25 cellular contexts compared by ENCODE assay signal in the genomic region with DNA sequence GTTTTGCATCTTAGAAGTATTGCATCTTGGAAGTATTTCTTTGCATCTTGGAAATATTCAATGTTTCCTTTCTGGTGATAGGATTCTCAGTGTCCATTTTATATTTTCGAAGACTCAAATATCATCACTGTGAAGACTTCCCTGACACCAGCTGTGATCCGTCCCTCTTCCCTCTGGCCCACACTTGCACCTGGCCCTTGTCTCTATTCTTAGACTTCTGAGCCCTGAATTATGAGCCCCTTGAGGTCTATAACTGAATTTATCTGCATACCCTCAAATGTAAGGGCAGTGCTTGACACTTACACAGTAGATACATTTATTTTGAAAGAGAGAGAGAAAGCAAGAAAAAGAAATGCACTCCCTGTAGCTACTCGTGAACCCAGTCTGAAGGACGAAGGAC.
DNase-seq lines count a peak whose midpoint lies in the region; ATAC-seq and TF ChIP-seq lines count a peak whose summit lies in the region.
"Had no signal": no experiment of that assay in that cellular context is flagged by ENCODE, and none has a peak within 500 bp of the region (broad histone marks: within the 10 kb centered on the region; RNA-seq: fewer than 3 reads in every experiment).

No MANE protein-coding gene starts in this region.

- ATAC-seq in gastroesophageal sphincter (no peak), HG03108 (IDR thresholded peaks at IDR 0.05; ENCODE audit: unreplicated experiment) (no peak), GM18498 (IDR thresholded peaks at IDR 0.05; ENCODE audit: unreplicated experiment) (no peak), HG02610 (IDR thresholded peaks at IDR 0.05; ENCODE audit: unreplicated experiment) (no peak), GM21576 (IDR thresholded peaks at IDR 0.05; ENCODE audit: unreplicated experiment) (no peak)
- ATAC-seq in stimulated activated memory B cell treated with anti-CD40 and anti-IgM and Interleukin-4, amounts not matched to agents 10 μg/mL and 1 μg/mL and 100 μg/mL, for 72 hours, result no peak
- ATAC-seq: HCT116, HepG2 had no signal

- H3K4me1 ChIP-seq in BLaER1 (peaks cover 35% of the 10 kb centered on the region), gastroesophageal sphincter (peaks cover 0 to 65% (median 0%) of the 10 kb centered on the region in 3 donors)

- no peak for TF ChIP-seq POLR2A in gastroesophageal sphincter (IDR thresholded peaks at IDR 0.05)

- peak overlapping the region; percentile 32 for H3K27ac Mint-ChIP-seq in stimulated activated memory B cell treated with anti-CD40 and anti-IgM and Interleukin-4, amounts not matched to agents 10 μg/mL and 1 μg/mL and 100 μg/mL, for 72 hours

- 72 to 78% methylated on average over 4 of the region's 4 CpGs for WGBS in gastroesophageal sphincter (ENCODE audit: low coverage in 1 of 2), 2 donors

- no peaks in the 10 kb centered on the region for H3K36me3 ChIP-seq in BLaER1
- H3K36me3 ChIP-seq in gastroesophageal sphincter, result no peaks in the 10 kb centered on the region

- peaks cover 7% of the 10 kb centered on the region for H3K36me3 Mint-ChIP-seq in stimulated activated memory B cell treated with anti-CD40 and anti-IgM and Interleukin-4, amounts not matched to agents 10 μg/mL and 1 μg/mL and 100 μg/mL, for 72 hours

- H3K4me1 Mint-ChIP-seq in stimulated activated memory B cell treated with anti-CD40 and anti-IgM and Interleukin-4, amounts not matched to agents 10 μg/mL and 1 μg/mL and 100 μg/mL, for 72 hours, result peaks cover 17% of the 10 kb centered on the region

- no peak overlapping the region for H3K4me3 Mint-ChIP-seq in stimulated activated memory B cell treated with anti-CD40 and anti-IgM and Interleukin-4, amounts not matched to agents 10 μg/mL and 1 μg/mL and 100 μg/mL, for 72 hours

- H3K9ac ChIP-seq in BLaER1, result 0 out of 2 replicates have a peak overlapping the region, but pooled peaks have one; percentile 42

- peaks cover 4% of the 10 kb centered on the region for H3K9me3 ChIP-seq in BLaER1
- no peaks in the 10 kb centered on the region for H3K9me3 ChIP-seq in gastroesophageal sphincter

- H4K20me1 ChIP-seq in BLaER1, result no peaks in the 10 kb centered on the region

- H3K27ac ChIP-seq in BLaER1, result peak overlapping the region; percentile 53
- peak overlapping the region in 3 of 4 donors; percentile 25 to 75 (median 68) for H3K27ac ChIP-seq in gastroesophageal sphincter
- H3K27ac ChIP-seq: C4-2B, SK-N-MC had no signal

- no peak for TF ChIP-seq EP300 in gastroesophageal sphincter (IDR thresholded peaks at IDR 0.05)

- no peaks in the 10 kb centered on the region for H3K9me3 Mint-ChIP-seq in stimulated activated memory B cell treated with anti-CD40 and anti-IgM and Interleukin-4, amounts not matched to agents 10 μg/mL and 1 μg/mL and 100 μg/mL, for 72 hours

- H3K27me3 ChIP-seq in BLaER1, result no peaks in the 10 kb centered on the region
- H3K27me3 ChIP-seq in gastroesophageal sphincter, result no peaks in the 10 kb centered on the region

- no peak overlapping the region for H3K4me3 ChIP-seq in BLaER1
- no peak overlapping the region for H3K4me3 ChIP-seq in gastroesophageal sphincter
- H3K4me3 ChIP-seq: SK-N-MC had no signal

- no peaks in the 10 kb centered on the region for H3K27me3 Mint-ChIP-seq in stimulated activated memory B cell treated with anti-CD40 and anti-IgM and Interleukin-4, amounts not matched to agents 10 μg/mL and 1 μg/mL and 100 μg/mL, for 72 hours

- peak; percentile 45 for DNase-seq in NCI-H187 treated with DMSO at 0.1 percent for 48 hours (lab: John Stamatoyannopoulos, UW)
- DNase-seq: Calu3, DMS79 treated with DMSO at 0.1 percent for 48 hours, GF-D8, Karpas-422, NCI-H1092 treated with DMSO at 0.1 percent for 48 hours, NCI-H1436, NCI-H1930, NCI-H2107, NCI-H446 treated with DMSO at 0.1 percent for 48 hours, NCI-H526, RPMI8226, SHP77, SW 1271 had no signal

- H3K4me2 ChIP-seq in BLaER1, result peak overlapping the region; percentile 65

- no peak for TF ChIP-seq CTCF in gastroesophageal sphincter (IDR thresholded peaks at IDR 0.05)
